11 cellular contexts compared by ENCODE assay signal in the genomic region with DNA sequence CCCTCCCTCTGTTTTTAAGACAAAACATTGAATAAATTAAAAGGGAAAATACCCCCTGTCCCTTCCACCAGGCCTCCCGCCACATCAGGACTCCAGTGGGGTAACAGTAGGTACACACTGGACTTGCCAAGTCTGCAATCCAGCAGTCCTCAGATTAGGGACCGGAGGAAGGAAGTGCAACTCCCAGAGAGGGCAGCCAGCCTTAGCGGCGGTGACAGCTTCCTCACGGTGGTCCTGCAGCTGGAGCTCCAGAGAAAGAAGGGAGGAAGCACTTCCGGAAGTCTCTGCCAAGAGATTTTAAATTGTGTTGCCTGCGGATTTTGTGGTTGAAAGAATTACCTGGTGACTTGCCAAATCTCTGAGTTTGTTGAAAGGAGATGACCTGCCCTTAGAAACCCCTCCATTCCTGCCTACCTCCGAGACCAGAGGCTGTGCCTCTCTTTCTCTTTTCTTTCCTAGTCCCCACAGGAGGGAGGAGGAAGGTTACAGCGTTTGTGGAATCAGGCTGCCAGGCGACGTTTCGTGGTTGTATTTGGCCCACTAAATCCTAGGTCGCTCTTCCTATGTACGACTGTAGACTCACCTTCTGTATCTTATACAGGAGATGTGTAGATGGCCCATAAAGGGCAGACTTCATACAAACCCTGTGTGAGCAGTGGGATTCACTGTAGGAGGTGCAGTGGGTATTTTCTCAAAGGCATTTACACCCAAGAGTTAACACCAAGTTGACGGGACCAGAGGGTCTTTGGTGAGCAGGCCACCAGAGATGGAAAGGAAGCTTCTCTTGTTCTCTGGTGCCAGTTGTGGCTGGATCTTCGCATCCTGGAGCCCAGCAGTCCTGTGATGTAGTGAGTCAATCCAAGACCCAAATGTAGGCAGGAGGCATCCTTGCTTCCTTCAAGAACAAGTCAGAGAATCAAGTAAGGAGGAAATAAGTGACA.
DNase-seq lines count a peak whose midpoint lies in the region; ATAC-seq and TF ChIP-seq lines count a peak whose summit lies in the region.
"Had no signal": no experiment of that assay in that cellular context is flagged by ENCODE, and none has a peak within 500 bp of the region (broad histone marks: within the 10 kb centered on the region; RNA-seq: fewer than 3 reads in every experiment).

No MANE protein-coding gene starts in this region.

- H3K27me3 Mint-ChIP-seq in stimulated activated naive CD8-positive, alpha-beta T cell treated with anti-CD3 and anti-CD28 coated beads, Interleukin-15, amount 100 ng/mL, for 72 hours, result peaks cover 100% of the 10 kb centered on the region
- peaks cover 83 to 96% of the 10 kb centered on the region in 2 donors for H3K27me3 Mint-ChIP-seq in effector memory CD8-positive, alpha-beta T cell

- intact Hi-C loops in mucosa of descending colon (cut with DNase I, micrococcal nuclease), result no loop called here

- peaks cover 63% of the 10 kb centered on the region for H3K4me1 Mint-ChIP-seq in stimulated activated naive CD8-positive, alpha-beta T cell treated with anti-CD3 and anti-CD28 coated beads, Interleukin-15, amount 100 ng/mL, for 72 hours
- peaks cover 35 to 36% of the 10 kb centered on the region in 2 donors for H3K4me1 Mint-ChIP-seq in effector memory CD8-positive, alpha-beta T cell (ENCODE audit: low read depth in 2 of 2)

- H3K4me1 ChIP-seq in mucosa of descending colon (ENCODE audit: low read depth), result peaks cover 62% of the 10 kb centered on the region

- no peaks in the 10 kb centered on the region for H3K36me3 Mint-ChIP-seq in effector memory CD8-positive, alpha-beta T cell (ENCODE audit: insufficient read depth)

- no peaks in the 10 kb centered on the region for H3K9me3 ChIP-seq in mucosa of descending colon
- H3K9me3 ChIP-seq: spleen had no signal

- ATAC-seq in stimulated activated naive CD8-positive, alpha-beta T cell treated with anti-CD3 and anti-CD28 coated beads, Interleukin-15, amount 100 ng/mL, for 72 hours, result no peak
- no peak for ATAC-seq in stimulated activated naive CD8-positive, alpha-beta T cell treated with anti-CD3 and anti-CD28 coated beads, Interleukin-15, Interleukin-2, amounts not matched to agents 100 U/mL and 50 U/mL, for 24 hours
- no peak for ATAC-seq in effector memory CD8-positive, alpha-beta T cell (replicated peaks)
- no peak for ATAC-seq in HG02885 (IDR thresholded peaks at IDR 0.05; ENCODE audit: poor library complexity, unreplicated experiment)
- no peak for ATAC-seq in GM21723 (IDR thresholded peaks at IDR 0.05; ENCODE audit: unreplicated experiment)
- ATAC-seq in mucosa of descending colon, result no peak

- H3K4me3 Mint-ChIP-seq in stimulated activated naive CD8-positive, alpha-beta T cell treated with anti-CD3 and anti-CD28 coated beads, Interleukin-15, amount 100 ng/mL, for 72 hours, result peak overlapping the region; percentile 36 to 62
- H3K4me3 Mint-ChIP-seq in effector memory CD8-positive, alpha-beta T cell, result peak overlapping the region; percentile 42 to 67

- H3K4me3 ChIP-seq in H7 (ENCODE audit: insufficient read depth, low read depth, low read length) (no peak overlapping the region), mucosa of descending colon (no peak overlapping the region)

- DNase-seq in stimulated activated naive CD8-positive, alpha-beta T cell treated with anti-CD3 and anti-CD28 coated beads, Interleukin-15, amount 100 ng/mL, for 72 hours, result no peak
- DNase-seq in stimulated activated naive CD8-positive, alpha-beta T cell treated with anti-CD3 and anti-CD28 coated beads, Interleukin-15, Interleukin-2, amounts not matched to agents 100 U/mL and 50 U/mL, for 24 hours, result no peak
- DNase-seq in NCI-H69 (lab: John Stamatoyannopoulos, UW) (peak; percentile 35), H7 (no peak), mucosa of descending colon (no peak)
- no peak for DNase-seq in effector memory CD8-positive, alpha-beta T cell
- DNase-seq: activated CD8-positive, alpha-beta memory T cell treated with anti-CD3 and anti-CD28 coated beads for 24 hours; KG1; spleen had no signal

- H3K36me3 ChIP-seq in H7 (replicated peaks; ENCODE audit: control insufficient read depth, insufficient read depth, low read length) (no peaks in the 10 kb centered on the region), mucosa of descending colon (ENCODE audit: low read depth) (no peaks in the 10 kb centered on the region)
- H3K36me3 ChIP-seq: spleen had no signal

- peaks cover 100% of the 10 kb centered on the region for H3K27me3 ChIP-seq in H7 (ENCODE audit: control insufficient read depth, insufficient read depth, low read length)

- no peaks in the 10 kb centered on the region for H3K9me3 Mint-ChIP-seq in stimulated activated naive CD8-positive, alpha-beta T cell treated with anti-CD3 and anti-CD28 coated beads, Interleukin-15, amount 100 ng/mL, for 72 hours
- no peaks in the 10 kb centered on the region for H3K9me3 Mint-ChIP-seq in effector memory CD8-positive, alpha-beta T cell

- TF ChIP-seq CTCF in mucosa of descending colon (IDR thresholded peaks at IDR 0.05), result no peak

- no peak overlapping the region for H3K27ac Mint-ChIP-seq in stimulated activated naive CD8-positive, alpha-beta T cell treated with anti-CD3 and anti-CD28 coated beads, Interleukin-15, amount 100 ng/mL, for 72 hours
- H3K27ac Mint-ChIP-seq in effector memory CD8-positive, alpha-beta T cell, result no peak overlapping the region
